Comparison of ENCODE assay signal across 18 cellular contexts in genomic region chr16:49458656-49459445, GRCh38.
"Had no signal": no experiment of that assay in that cellular context is flagged by ENCODE, and none has a peak within 500 bp of the region (broad histone marks: within the 10 kb centered on the region; RNA-seq: fewer than 3 reads in every experiment).

No MANE protein-coding gene starts in this region.

- H3K4me3 ChIP-seq: adrenal gland, prostate gland, smooth muscle cell, thoracic aorta had no signal

- H3K9me3 Mint-ChIP-seq: activated naive CD4-positive, alpha-beta T cell treated with anti-CD3 and anti-CD28 coated beads, Interleukin-2, amount 10 ng/mL, durations not matched to agents 7 days and 5 days; activated T-helper 17 cell treated with anti-CD3 and anti-CD28 coated beads, Interleukin-2, amount 50 U/mL, for 72 hours; memory B cell; natural killer cell; stimulated activated naive CD8-positive, alpha-beta T cell treated with anti-CD3 and anti-CD28 coated beads, Interleukin-15, Interleukin-2, amounts not matched to agents 100 ng/mL and 50 ng/mL, for 24 hours; T-cell had no signal

- DNase-seq: activated CD4-positive, alpha-beta T cell treated with anti-CD3 and anti-CD28 coated beads for 1 hour; activated CD4-positive, alpha-beta T cell treated with anti-CD3 and anti-CD28 coated beads, Interleukin-2, amount 50 U/mL, for 4 hours; activated naive CD4-positive, alpha-beta T cell treated with anti-CD3 and anti-CD28 coated beads, Interleukin-2, amount 10 ng/mL, durations not matched to agents 7 days and 5 days; hippocampal formation; kidney; left ventricle myocardium superior; natural killer cell; right cardiac atrium; SK-N-SH; T1000 had no signal

- H3K27ac ChIP-seq: adrenal gland, prostate gland, thoracic aorta had no signal

- H3K36me3 Mint-ChIP-seq: activated naive CD4-positive, alpha-beta T cell treated with anti-CD3 and anti-CD28 coated beads, Interleukin-2, amount 10 ng/mL, durations not matched to agents 7 days and 5 days; memory B cell; natural killer cell; T-cell had no signal

- H3K4me1 ChIP-seq: adrenal gland, prostate gland had no signal

- H3K27ac Mint-ChIP-seq: activated naive CD4-positive, alpha-beta T cell treated with anti-CD3 and anti-CD28 coated beads, Interleukin-2, amount 10 ng/mL, durations not matched to agents 7 days and 5 days; activated T-helper 17 cell treated with anti-CD3 and anti-CD28 coated beads, Interleukin-2, amount 50 U/mL, for 72 hours; memory B cell; natural killer cell; stimulated activated naive CD8-positive, alpha-beta T cell treated with anti-CD3 and anti-CD28 coated beads, Interleukin-15, Interleukin-2, amounts not matched to agents 100 ng/mL and 50 ng/mL, for 24 hours; T-cell had no signal

- H3K27me3 Mint-ChIP-seq: stimulated activated naive CD8-positive, alpha-beta T cell treated with anti-CD3 and anti-CD28 coated beads, Interleukin-15, Interleukin-2, amounts not matched to agents 100 ng/mL and 50 ng/mL, for 24 hours; T-cell had no signal

- H3K36me3 ChIP-seq: adrenal gland, prostate gland, thoracic aorta had no signal

- ATAC-seq: activated T-helper 17 cell treated with anti-CD3 and anti-CD28 coated beads, Interleukin-2, amount 50 U/mL, for 72 hours; left ventricle myocardium superior; natural killer cell; right cardiac atrium; T-cell had no signal

- H3K27me3 ChIP-seq: adrenal gland had no signal

- H3K9me3 ChIP-seq: adrenal gland, prostate gland, SK-N-SH, thoracic aorta had no signal

- H3K4me3 Mint-ChIP-seq: activated naive CD4-positive, alpha-beta T cell treated with anti-CD3 and anti-CD28 coated beads, Interleukin-2, amount 10 ng/mL, durations not matched to agents 7 days and 5 days; activated T-helper 17 cell treated with anti-CD3 and anti-CD28 coated beads, Interleukin-2, amount 50 U/mL, for 72 hours; memory B cell; natural killer cell; stimulated activated naive CD8-positive, alpha-beta T cell treated with anti-CD3 and anti-CD28 coated beads, Interleukin-15, Interleukin-2, amounts not matched to agents 100 ng/mL and 50 ng/mL, for 24 hours; T-cell had no signal
